In the genomic region with DNA sequence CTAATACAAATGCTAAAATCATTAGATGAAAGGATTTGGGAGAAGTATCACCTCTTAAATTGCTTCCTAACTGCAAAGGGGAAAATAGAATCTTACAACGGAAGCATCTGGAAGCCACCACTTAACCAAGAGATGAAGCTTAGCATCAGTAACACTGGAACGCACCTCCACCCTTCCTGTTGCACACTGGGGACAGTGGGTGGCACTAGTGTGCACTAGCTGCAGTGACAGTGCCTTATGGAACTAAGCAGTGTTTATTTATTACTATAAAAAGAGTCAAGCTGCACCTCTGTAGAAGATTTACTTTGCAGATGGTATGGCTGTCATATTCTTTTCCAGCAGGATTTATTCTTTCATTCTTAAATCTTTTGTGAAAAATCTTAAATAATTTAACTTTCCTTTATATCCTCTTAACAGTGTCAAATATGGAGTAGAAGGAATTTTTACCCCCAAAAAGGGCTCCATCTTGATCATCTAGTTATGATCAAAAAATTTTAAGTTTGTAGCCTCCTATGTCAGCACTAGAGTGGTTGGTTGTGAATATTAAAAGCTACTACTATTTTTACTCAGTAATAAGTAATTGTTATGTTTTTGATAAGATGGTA, we compare ENCODE assay signal across 8 cellular contexts.
DNase-seq lines count a peak whose midpoint lies in the region; ATAC-seq, FAIRE-seq and TF ChIP-seq lines count a peak whose summit lies in the region.
"Had no signal": no experiment of that assay in that cellular context is flagged by ENCODE, and none has a peak within 500 bp of the region (broad histone marks: within the 10 kb centered on the region; RNA-seq: fewer than 3 reads in every experiment).

No MANE protein-coding gene starts in this region.

- H3K27ac Mint-ChIP-seq in astrocyte (ENCODE audit: unreplicated experiment), result no peak overlapping the region

- peak; percentile 43 for DNase-seq in G401 (ENCODE audit: low spot score)
- peak; percentile 36 for DNase-seq in GM20000 (ENCODE audit: low spot score)
- DNase-seq in NCI-H187 treated with DMSO at 0.1 percent for 48 hours (lab: John Stamatoyannopoulos, UW), result peak; percentile 8
- peak; percentile 17 for DNase-seq in astrocyte (ENCODE audit: low read depth)
- DNase-seq in left lobe of liver (ENCODE audit: low spot score), result no peak
- no peak for DNase-seq in aorta

- H3K4me2 ChIP-seq in astrocyte (ENCODE audit: low read length), result no peak overlapping the region

- H4K20me1 ChIP-seq in astrocyte (ENCODE audit: insufficient read depth, low read length), result peaks cover 13% of the 10 kb centered on the region

- in situ Hi-C loops in G401 (cut with HindIII; ENCODE audit: low sequenced_read_pairs), result no loop called here

- no peak overlapping the region for H3K9ac ChIP-seq in astrocyte (ENCODE audit: low read length)

- FAIRE-seq in astrocyte (lab: Jason Lieb, UNC), result no peak
- FAIRE-seq: keratinocyte had no signal

- no peaks in the 10 kb centered on the region for H3K79me2 ChIP-seq in astrocyte (ENCODE audit: insufficient read depth, low read length)

- TF ChIP-seq CTCF in GM20000 (IDR thresholded peaks at IDR 0.05; ENCODE audit: extremely low read depth, missing control alignments) (peak; percentile 59), astrocyte (IDR thresholded peaks at IDR 0.05; ENCODE audit: insufficient read depth, low read depth, low read length) (peak; percentile 25)

- H3K27me3 Mint-ChIP-seq in astrocyte (ENCODE audit: low read depth, unreplicated experiment), result no peaks in the 10 kb centered on the region

- H3K4me3 ChIP-seq in astrocyte (ENCODE audit: insufficient read depth, low read depth, low read length) (no peak overlapping the region), aorta (ENCODE audit: low read length in 2 of 2) (no peak overlapping the region)

- H3K4me3 Mint-ChIP-seq in astrocyte (ENCODE audit: unreplicated experiment), result no peak overlapping the region

- peaks cover 2% of the 10 kb centered on the region for H3K4me1 Mint-ChIP-seq in astrocyte (ENCODE audit: low read depth, unreplicated experiment)

- H3K4me1 ChIP-seq in astrocyte (ENCODE audit: insufficient read depth, low read length) (no peaks in the 10 kb centered on the region), aorta (ENCODE audit: control insufficient read depth in 1 of 2, insufficient read depth in 2 of 2, low read length in 2 of 2) (no peaks in the 10 kb centered on the region)

- no peaks in the 10 kb centered on the region for H3K9me3 ChIP-seq in astrocyte (ENCODE audit: insufficient read depth, low read depth, low read length)
- H3K9me3 ChIP-seq in aorta (ENCODE audit: control insufficient read depth, low read length), result no peaks in the 10 kb centered on the region

- ATAC-seq in left lobe of liver, result peak; percentile 95
- no peak for ATAC-seq in aorta (ENCODE audit: low FRiP score)
- no peak for ATAC-seq in HG02852 (IDR thresholded peaks at IDR 0.05; ENCODE audit: unreplicated experiment)

- H3K36me3 ChIP-seq in astrocyte (ENCODE audit: insufficient read depth, low read length) (no peaks in the 10 kb centered on the region), aorta (ENCODE audit: control insufficient read depth in 1 of 2, insufficient read depth in 2 of 2, low read length in 1 of 2) (no peaks in the 10 kb centered on the region)

- H3K9me3 Mint-ChIP-seq in astrocyte (ENCODE audit: unreplicated experiment), result no peaks in the 10 kb centered on the region

- no peaks in the 10 kb centered on the region for H3K36me3 Mint-ChIP-seq in astrocyte (ENCODE audit: low read depth, unreplicated experiment)

- WGBS in aorta, 2 donors, result 33 to 44% methylated on average over 2 of the region's 2 CpGs

- intact Hi-C loops in aorta (cut with DNase I), result loop anchor here in 1 of 2 donors (2.0 kb wide), 1 partner anchor 77 kb away; a partner anchor contains a TSS

- no peak overlapping the region for H2AFZ ChIP-seq in astrocyte (ENCODE audit: low read depth, low read length)

- H3K27me3 ChIP-seq in astrocyte (ENCODE audit: insufficient read depth, low read length), result no peaks in the 10 kb centered on the region
- no peaks in the 10 kb centered on the region for H3K27me3 ChIP-seq in aorta (ENCODE audit: control insufficient read depth in 1 of 2, insufficient read depth in 2 of 2, low read length in 1 of 2)

- H3K27ac ChIP-seq in astrocyte (ENCODE audit: low read depth, low read length) (no peak overlapping the region), aorta (ENCODE audit: low read depth in 1 of 2, low read length in 2 of 2) (no peak overlapping the region)

Comparison
In these comparisons a context has a peak if more than half of its experiments do, and no peak if none do; other contexts are left out.
1. DNase-seq: peak in G401 (single experiment), GM20000 (single experiment), NCI-H187 treated with DMSO at 0.1 percent for 48 hours (single experiment) and astrocyte (single experiment); none in left lobe of liver (single experiment) and aorta (0 of 2).